Comparison of ENCODE assay signal across 26 cellular contexts in genomic region chr12:22310712-22311111, GRCh38. TPM values are rescaled to one million over a fixed set of nuclear protein-coding genes. Genes with fewer than 3 reads are reported as not detected.
"Had no signal": no experiment of that assay in that cellular context is flagged by ENCODE, and none has a peak within 500 bp of the region (broad histone marks: within the 10 kb centered on the region; RNA-seq: fewer than 3 reads in every experiment).

No MANE protein-coding gene starts in this region.

- H3K4me3 ChIP-seq: coronary artery, dorsolateral prefrontal cortex, esophagus squamous epithelium, gastrocnemius medialis, hepatocyte, lower lobe of right lung, mucosa of descending colon had no signal

- H3K4me1 Mint-ChIP-seq: immature natural killer cell; naive B cell; naive thymus-derived CD8-positive, alpha-beta T cell had no signal

- H3K4me3 Mint-ChIP-seq: immature natural killer cell; mesothelial cell of epicardium; naive B cell; naive thymus-derived CD8-positive, alpha-beta T cell had no signal

- H3K27ac ChIP-seq: coronary artery, epithelial cell of prostate, esophagus squamous epithelium, gastrocnemius medialis, hepatocyte, lower lobe of right lung had no signal

- H3K9me3 Mint-ChIP-seq: immature natural killer cell; naive thymus-derived CD8-positive, alpha-beta T cell had no signal

- H3K36me3 ChIP-seq: esophagus squamous epithelium, gastrocnemius medialis, lower lobe of right lung had no signal

- H3K4me1 ChIP-seq: gastrocnemius medialis, lower lobe of right lung had no signal

- H3K9me3 ChIP-seq: esophagus squamous epithelium, gastrocnemius medialis, lower lobe of right lung, mucosa of descending colon had no signal

- DNase-seq: dermis blood vessel endothelial cell; dorsolateral prefrontal cortex; effector CD4-positive, alpha-beta T cell; effector memory CD4-positive, alpha-beta T cell; erythroblast; esophagus squamous epithelium; foreskin fibroblast; foreskin melanocyte; gastrocnemius medialis; glutamatergic neuron; head of caudate nucleus; hypothalamus; immature natural killer cell; islet precursor cell; left cardiac atrium; left ventricle myocardium superior; lower lobe of right lung; mesenchymal stem cell; mucosa of descending colon; naive B cell; naive thymus-derived CD8-positive, alpha-beta T cell had no signal

- ATAC-seq: esophagus mucosa; gastrocnemius medialis; left ventricle myocardium superior; lower lobe of right lung; mucosa of descending colon; naive thymus-derived CD8-positive, alpha-beta T cell had no signal

- H3K36me3 Mint-ChIP-seq: immature natural killer cell; mesothelial cell of epicardium; naive B cell; naive thymus-derived CD8-positive, alpha-beta T cell had no signal

- H3K27me3 ChIP-seq: dorsolateral prefrontal cortex, esophagus squamous epithelium, gastrocnemius medialis, hepatocyte had no signal

- H3K27ac Mint-ChIP-seq: immature natural killer cell; mesothelial cell of epicardium; naive B cell; naive thymus-derived CD8-positive, alpha-beta T cell had no signal

RNA-seq across cellular contexts. Expression of gene ST8SIA1, which starts 23.8 kb away (rescaled TPM):
- polyA plus RNA-seq: immature natural killer cell had no signal
